1 cellular context compared by ENCODE assay signal in the genomic region with DNA sequence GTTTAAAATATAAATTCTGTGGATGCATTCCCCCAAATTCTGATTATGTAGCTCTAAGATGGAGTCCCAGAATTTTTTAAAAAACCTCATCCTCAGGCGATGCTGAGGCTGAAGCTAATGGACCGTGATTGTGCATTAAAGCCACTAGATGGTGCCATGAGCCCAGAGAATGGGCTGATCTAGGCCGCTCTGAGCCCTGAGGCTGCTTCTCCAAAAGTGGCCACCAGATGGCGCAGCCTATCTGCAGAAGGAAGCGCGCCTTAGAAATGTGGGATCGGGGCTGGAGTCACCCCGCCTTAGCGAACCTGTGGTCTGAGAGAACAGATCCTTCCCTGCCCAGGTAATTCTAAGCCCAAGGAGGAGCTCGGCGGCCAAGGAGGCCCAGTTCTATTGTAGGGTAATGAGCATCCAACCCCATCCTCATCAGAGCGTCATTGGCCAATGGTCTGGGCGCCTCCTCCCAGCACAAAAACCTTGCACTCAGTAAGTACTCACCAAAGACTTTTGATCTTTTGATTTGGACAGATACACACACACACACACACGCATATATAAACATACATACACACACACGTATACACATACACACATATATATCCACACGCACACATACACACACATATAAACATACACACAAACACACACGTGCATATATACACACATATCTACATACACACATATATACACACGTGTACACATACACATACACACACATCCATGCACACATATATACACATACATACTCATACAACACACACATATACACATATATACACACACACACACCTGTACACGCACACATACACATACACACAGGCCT.
TF ChIP-seq lines count a peak whose summit lies in the region.

No MANE protein-coding gene starts in this region.

TF ChIP-seq in HepG2, 621 proteins besides CTCF, POLR2A, EP300 and RAD21 (continued from another document and continues in another):
- TF ChIP-seq, protein P1, sequence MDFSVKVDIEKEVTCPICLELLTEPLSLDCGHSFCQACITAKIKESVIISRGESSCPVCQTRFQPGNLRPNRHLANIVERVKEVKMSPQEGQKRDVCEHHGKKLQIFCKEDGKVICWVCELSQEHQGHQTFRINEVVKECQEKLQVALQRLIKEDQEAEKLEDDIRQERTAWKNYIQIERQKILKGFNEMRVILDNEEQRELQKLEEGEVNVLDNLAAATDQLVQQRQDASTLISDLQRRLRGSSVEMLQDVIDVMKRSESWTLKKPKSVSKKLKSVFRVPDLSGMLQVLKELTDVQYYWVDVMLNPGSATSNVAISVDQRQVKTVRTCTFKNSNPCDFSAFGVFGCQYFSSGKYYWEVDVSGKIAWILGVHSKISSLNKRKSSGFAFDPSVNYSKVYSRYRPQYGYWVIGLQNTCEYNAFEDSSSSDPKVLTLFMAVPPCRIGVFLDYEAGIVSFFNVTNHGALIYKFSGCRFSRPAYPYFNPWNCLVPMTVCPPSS (IDR thresholded peaks at IDR 0.05): no peak
- TF ChIP-seq ZNF225 (CRISPR knock-in tag; IDR thresholded peaks at IDR 0.05) (peak; percentile 59; the same call in 1 of the 2 replicates), MXI1 (IDR thresholded peaks at IDR 0.05; ENCODE audit: borderline replicate concordance, low read depth, low read length) (peak; percentile 44; the same call in 1 of the 3 replicates), JARID2 (CRISPR knock-in tag; IDR thresholded peaks at IDR 0.05; ENCODE audit: insufficient replicate concordance) (no peak), ZFP1 (CRISPR knock-in tag; IDR thresholded peaks at IDR 0.05) (0 out of 2 replicates have a peak, but pooled peaks have one; percentile 64), TEAD3 (CRISPR knock-in tag; optimal IDR thresholded peaks at IDR 0.05; ENCODE audit: borderline replicate concordance) (peak; percentile 84), SALL1 (CRISPR knock-in tag; IDR thresholded peaks at IDR 0.05) (peak; percentile 67), RAD51 (IDR thresholded peaks at IDR 0.05; ENCODE audit: borderline replicate concordance) (no peak), SOX6 (IDR thresholded peaks at IDR 0.05) (no peak), SOX6 (CRISPR knock-in tag; IDR thresholded peaks at IDR 0.05) (peak; percentile 20; the same call in 1 of the 2 replicates), ZNF556 (CRISPR knock-in tag; IDR thresholded peaks at IDR 0.05; ENCODE audit: borderline replicate concordance) (peak; percentile 32; the same call in 1 of the 2 replicates), ZFP37 (CRISPR knock-in tag; IDR thresholded peaks at IDR 0.05; ENCODE audit: borderline replicate concordance) (peak; percentile 68; the same call in 1 of the 2 replicates), HMGA1 (CRISPR knock-in tag; conservative IDR thresholded peaks at IDR 0.05) (no peak), ZNF619 (CRISPR knock-in tag; IDR thresholded peaks at IDR 0.05) (peak; percentile 81; the same call in 1 of the 2 replicates), ZZZ3 (CRISPR knock-in tag; IDR thresholded peaks at IDR 0.05; ENCODE audit: borderline replicate concordance) (peak; percentile 69; the same call in 1 of the 2 replicates), XRCC5 (optimal IDR thresholded peaks at IDR 0.05; ENCODE audit: low read length) (peak; percentile 94), KLF9 (CRISPR knock-in tag; IDR thresholded peaks at IDR 0.05; ENCODE audit: low read depth) (peak; percentile 44; the same call in 1 of the 2 replicates), HOXA9 (CRISPR knock-in tag; IDR thresholded peaks at IDR 0.05; ENCODE audit: borderline replicate concordance) (no peak), ZNF430 (CRISPR knock-in tag; IDR thresholded peaks at IDR 0.05) (0 out of 2 replicates have a peak, but pooled peaks have one; percentile 25), IRF2 (CRISPR knock-in tag; IDR thresholded peaks at IDR 0.05) (peak; percentile 66; the same call in 1 of the 2 replicates), ZNF33B (CRISPR knock-in tag; IDR thresholded peaks at IDR 0.05) (peak; percentile 72; the same call in 1 of the 2 replicates), ESRRA (CRISPR knock-in tag; IDR thresholded peaks at IDR 0.05; ENCODE audit: low read depth) (no peak), ZNF674 (CRISPR knock-in tag; IDR thresholded peaks at IDR 0.05; ENCODE audit: low read depth) (no peak), KDM3A (CRISPR knock-in tag; IDR thresholded peaks at IDR 0.05; ENCODE audit: low read depth) (peak; percentile 97), TBP (CRISPR knock-in tag; IDR thresholded peaks at IDR 0.05) (peak; percentile 90; the same call in 1 of the 2 replicates), KDM5B (CRISPR knock-in tag; IDR thresholded peaks at IDR 0.05; ENCODE audit: borderline replicate concordance) (peak; percentile 35; the same call in 1 of the 2 replicates), ELF1 (CRISPR knock-in tag; IDR thresholded peaks at IDR 0.05) (peak; percentile 48), GTF2F1 (IDR thresholded peaks at IDR 0.05; ENCODE audit: low read length) (0 out of 2 replicates have a peak, but pooled peaks have one; percentile 56), ZSCAN21 (CRISPR knock-in tag; IDR thresholded peaks at IDR 0.05; ENCODE audit: borderline replicate concordance) (no peak), ZNF136 (CRISPR knock-in tag; IDR thresholded peaks at IDR 0.05; ENCODE audit: low read depth) (peak; percentile 50; the same call in 1 of the 2 replicates), ZNF768 (CRISPR knock-in tag; IDR thresholded peaks at IDR 0.05) (0 out of 2 replicates have a peak, but pooled peaks have one; percentile 17), REPIN1 (CRISPR knock-in tag; IDR thresholded peaks at IDR 0.05; ENCODE audit: borderline replicate concordance, low read depth) (peak; percentile 52; the same call in 1 of the 2 replicates), ZNF598 (CRISPR knock-in tag; IDR thresholded peaks at IDR 0.05; ENCODE audit: borderline replicate concordance) (peak; percentile 76; the same call in 1 of the 2 replicates), SMC3 (IDR thresholded peaks at IDR 0.05; ENCODE audit: low read length) (peak; percentile 100), BHLHE40 (IDR thresholded peaks at IDR 0.05; ENCODE audit: low read length) (no peak), GATAD2A (CRISPR knock-in tag; IDR thresholded peaks at IDR 0.05) (peak; percentile 62; the same call in 1 of the 2 replicates), RARA (CRISPR knock-in tag; IDR thresholded peaks at IDR 0.05) (peak; percentile 23; the same call in 1 of the 2 replicates), ZNF501 (CRISPR knock-in tag; IDR thresholded peaks at IDR 0.05) (peak; percentile 78)
- TF ChIP-seq, protein P2, sequence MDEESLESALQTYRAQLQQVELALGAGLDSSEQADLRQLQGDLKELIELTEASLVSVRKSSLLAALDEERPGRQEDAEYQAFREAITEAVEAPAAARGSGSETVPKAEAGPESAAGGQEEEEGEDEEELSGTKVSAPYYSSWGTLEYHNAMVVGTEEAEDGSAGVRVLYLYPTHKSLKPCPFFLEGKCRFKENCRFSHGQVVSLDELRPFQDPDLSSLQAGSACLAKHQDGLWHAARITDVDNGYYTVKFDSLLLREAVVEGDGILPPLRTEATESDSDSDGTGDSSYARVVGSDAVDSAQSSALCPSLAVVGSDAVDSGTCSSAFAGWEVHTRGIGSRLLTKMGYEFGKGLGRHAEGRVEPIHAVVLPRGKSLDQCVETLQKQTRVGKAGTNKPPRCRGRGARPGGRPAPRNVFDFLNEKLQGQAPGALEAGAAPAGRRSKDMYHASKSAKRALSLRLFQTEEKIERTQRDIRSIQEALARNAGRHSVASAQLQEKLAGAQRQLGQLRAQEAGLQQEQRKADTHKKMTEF (CRISPR knock-in tag; IDR thresholded peaks at IDR 0.05): peak; percentile 61; the same call in 1 of the 2 replicates
- TF ChIP-seq, protein P3, sequence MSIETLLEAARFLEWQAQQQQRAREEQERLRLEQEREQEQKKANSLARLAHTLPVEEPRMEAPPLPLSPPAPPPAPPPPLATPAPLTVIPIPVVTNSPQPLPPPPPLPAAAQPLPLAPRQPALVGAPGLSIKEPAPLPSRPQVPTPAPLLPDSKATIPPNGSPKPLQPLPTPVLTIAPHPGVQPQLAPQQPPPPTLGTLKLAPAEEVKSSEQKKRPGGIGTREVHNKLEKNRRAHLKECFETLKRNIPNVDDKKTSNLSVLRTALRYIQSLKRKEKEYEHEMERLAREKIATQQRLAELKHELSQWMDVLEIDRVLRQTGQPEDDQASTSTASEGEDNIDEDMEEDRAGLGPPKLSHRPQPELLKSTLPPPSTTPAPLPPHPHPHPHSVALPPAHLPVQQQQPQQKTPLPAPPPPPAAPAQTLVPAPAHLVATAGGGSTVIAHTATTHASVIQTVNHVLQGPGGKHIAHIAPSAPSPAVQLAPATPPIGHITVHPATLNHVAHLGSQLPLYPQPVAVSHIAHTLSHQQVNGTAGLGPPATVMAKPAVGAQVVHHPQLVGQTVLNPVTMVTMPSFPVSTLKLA (IDR thresholded peaks at IDR 0.05): peak; percentile 63
- TF ChIP-seq, protein P4, sequence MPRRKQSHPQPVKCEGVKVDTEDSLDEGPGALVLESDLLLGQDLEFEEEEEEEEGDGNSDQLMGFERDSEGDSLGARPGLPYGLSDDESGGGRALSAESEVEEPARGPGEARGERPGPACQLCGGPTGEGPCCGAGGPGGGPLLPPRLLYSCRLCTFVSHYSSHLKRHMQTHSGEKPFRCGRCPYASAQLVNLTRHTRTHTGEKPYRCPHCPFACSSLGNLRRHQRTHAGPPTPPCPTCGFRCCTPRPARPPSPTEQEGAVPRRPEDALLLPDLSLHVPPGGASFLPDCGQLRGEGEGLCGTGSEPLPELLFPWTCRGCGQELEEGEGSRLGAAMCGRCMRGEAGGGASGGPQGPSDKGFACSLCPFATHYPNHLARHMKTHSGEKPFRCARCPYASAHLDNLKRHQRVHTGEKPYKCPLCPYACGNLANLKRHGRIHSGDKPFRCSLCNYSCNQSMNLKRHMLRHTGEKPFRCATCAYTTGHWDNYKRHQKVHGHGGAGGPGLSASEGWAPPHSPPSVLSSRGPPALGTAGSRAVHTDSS (CRISPR knock-in tag; conservative IDR thresholded peaks at IDR 0.05): 0 out of 2 replicates have a peak, but pooled peaks have one; percentile 93
- TF ChIP-seq, protein P5, sequence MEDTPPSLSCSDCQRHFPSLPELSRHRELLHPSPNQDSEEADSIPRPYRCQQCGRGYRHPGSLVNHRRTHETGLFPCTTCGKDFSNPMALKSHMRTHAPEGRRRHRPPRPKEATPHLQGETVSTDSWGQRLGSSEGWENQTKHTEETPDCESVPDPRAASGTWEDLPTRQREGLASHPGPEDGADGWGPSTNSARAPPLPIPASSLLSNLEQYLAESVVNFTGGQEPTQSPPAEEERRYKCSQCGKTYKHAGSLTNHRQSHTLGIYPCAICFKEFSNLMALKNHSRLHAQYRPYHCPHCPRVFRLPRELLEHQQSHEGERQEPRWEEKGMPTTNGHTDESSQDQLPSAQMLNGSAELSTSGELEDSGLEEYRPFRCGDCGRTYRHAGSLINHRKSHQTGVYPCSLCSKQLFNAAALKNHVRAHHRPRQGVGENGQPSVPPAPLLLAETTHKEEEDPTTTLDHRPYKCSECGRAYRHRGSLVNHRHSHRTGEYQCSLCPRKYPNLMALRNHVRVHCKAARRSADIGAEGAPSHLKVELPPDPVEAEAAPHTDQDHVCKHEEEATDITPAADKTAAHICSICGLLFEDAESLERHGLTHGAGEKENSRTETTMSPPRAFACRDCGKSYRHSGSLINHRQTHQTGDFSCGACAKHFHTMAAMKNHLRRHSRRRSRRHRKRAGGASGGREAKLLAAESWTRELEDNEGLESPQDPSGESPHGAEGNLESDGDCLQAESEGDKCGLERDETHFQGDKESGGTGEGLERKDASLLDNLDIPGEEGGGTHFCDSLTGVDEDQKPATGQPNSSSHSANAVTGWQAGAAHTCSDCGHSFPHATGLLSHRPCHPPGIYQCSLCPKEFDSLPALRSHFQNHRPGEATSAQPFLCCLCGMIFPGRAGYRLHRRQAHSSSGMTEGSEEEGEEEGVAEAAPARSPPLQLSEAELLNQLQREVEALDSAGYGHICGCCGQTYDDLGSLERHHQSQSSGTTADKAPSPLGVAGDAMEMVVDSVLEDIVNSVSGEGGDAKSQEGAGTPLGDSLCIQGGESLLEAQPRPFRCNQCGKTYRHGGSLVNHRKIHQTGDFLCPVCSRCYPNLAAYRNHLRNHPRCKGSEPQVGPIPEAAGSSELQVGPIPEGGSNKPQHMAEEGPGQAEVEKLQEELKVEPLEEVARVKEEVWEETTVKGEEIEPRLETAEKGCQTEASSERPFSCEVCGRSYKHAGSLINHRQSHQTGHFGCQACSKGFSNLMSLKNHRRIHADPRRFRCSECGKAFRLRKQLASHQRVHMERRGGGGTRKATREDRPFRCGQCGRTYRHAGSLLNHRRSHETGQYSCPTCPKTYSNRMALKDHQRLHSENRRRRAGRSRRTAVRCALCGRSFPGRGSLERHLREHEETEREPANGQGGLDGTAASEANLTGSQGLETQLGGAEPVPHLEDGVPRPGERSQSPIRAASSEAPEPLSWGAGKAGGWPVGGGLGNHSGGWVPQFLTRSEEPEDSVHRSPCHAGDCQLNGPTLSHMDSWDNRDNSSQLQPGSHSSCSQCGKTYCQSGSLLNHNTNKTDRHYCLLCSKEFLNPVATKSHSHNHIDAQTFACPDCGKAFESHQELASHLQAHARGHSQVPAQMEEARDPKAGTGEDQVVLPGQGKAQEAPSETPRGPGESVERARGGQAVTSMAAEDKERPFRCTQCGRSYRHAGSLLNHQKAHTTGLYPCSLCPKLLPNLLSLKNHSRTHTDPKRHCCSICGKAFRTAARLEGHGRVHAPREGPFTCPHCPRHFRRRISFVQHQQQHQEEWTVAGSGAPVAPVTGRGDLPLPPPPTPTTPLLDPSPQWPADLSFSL (CRISPR knock-in tag; IDR thresholded peaks at IDR 0.05): no peak
- TF ChIP-seq, protein P6, sequence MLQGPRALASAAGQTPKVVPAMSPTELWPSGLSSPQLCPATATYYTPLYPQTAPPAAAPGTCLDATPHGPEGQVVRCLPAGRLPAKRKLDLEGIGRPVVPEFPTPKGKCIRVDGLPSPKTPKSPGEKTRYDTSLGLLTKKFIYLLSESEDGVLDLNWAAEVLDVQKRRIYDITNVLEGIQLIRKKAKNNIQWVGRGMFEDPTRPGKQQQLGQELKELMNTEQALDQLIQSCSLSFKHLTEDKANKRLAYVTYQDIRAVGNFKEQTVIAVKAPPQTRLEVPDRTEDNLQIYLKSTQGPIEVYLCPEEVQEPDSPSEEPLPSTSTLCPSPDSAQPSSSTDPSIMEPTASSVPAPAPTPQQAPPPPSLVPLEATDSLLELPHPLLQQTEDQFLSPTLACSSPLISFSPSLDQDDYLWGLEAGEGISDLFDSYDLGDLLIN (CRISPR knock-in tag; IDR thresholded peaks at IDR 0.05; ENCODE audit: borderline replicate concordance): no peak
- TF ChIP-seq, protein P7, sequence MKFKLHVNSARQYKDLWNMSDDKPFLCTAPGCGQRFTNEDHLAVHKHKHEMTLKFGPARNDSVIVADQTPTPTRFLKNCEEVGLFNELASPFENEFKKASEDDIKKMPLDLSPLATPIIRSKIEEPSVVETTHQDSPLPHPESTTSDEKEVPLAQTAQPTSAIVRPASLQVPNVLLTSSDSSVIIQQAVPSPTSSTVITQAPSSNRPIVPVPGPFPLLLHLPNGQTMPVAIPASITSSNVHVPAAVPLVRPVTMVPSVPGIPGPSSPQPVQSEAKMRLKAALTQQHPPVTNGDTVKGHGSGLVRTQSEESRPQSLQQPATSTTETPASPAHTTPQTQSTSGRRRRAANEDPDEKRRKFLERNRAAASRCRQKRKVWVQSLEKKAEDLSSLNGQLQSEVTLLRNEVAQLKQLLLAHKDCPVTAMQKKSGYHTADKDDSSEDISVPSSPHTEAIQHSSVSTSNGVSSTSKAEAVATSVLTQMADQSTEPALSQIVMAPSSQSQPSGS (CRISPR knock-in tag; IDR thresholded peaks at IDR 0.05): peak; percentile 47; the same call in 1 of the 2 replicates
